In genomic region chr4:87121332-87122065, GRCh38 we compare ENCODE assay signal across 8 cellular contexts.
A peak's percentile ranks its signal among the peaks of the same experiment; 100 is the strongest.
DNase-seq lines count a peak whose midpoint lies in the region; ATAC-seq and TF ChIP-seq lines count a peak whose summit lies in the region.
"Had no signal": no experiment of that assay in that cellular context is flagged by ENCODE, and none has a peak within 500 bp of the region (broad histone marks: within the 10 kb centered on the region; RNA-seq: fewer than 3 reads in every experiment).

No MANE protein-coding gene starts in this region.

- DNase-seq in MG63 (peak; percentile 69), breast epithelium (ENCODE audit: low spot score in 2 of 2) (peak in 1 of 2 donors; percentile 64), iris pigment epithelial cell (ENCODE audit: low read depth) (peak; percentile 30), SIG-M5 (lab: John Stamatoyannopoulos, UW) (no peak), inferior parietal cortex (ENCODE audit: extremely low spot score) (no peak)
- DNase-seq: GDM1 had no signal

- H3K9me3 ChIP-seq in MG63: no peaks in the 10 kb centered on the region
- H3K9me3 ChIP-seq in breast epithelium: no peaks in the 10 kb centered on the region
- no peaks in the 10 kb centered on the region for H3K9me3 ChIP-seq in subcutaneous abdominal adipose tissue (ENCODE audit: control insufficient read depth in 5 of 5, low read length in 5 of 5)

- no peak for TF ChIP-seq CTCF in breast epithelium (IDR thresholded peaks at IDR 0.05)

- TF ChIP-seq POLR2A in breast epithelium (IDR thresholded peaks at IDR 0.05): no peak

- peak overlapping the region; percentile 76 to 82 for H3K27ac ChIP-seq in breast epithelium
- peak overlapping the region; percentile 84 for H3K27ac ChIP-seq in subcutaneous abdominal adipose tissue (ENCODE audit: low read depth, low read length)

- intact Hi-C loops in breast epithelium (cut with DNase I; ENCODE audit: low total_unique reads): loop anchor here (5.0 kb wide), 1 partner anchor 1389 kb away; no protein-coding TSS in a partner anchor

- no peak overlapping the region for H3K9ac ChIP-seq in subcutaneous abdominal adipose tissue (ENCODE audit: low read length in 5 of 5)

- ATAC-seq in GM21423 (IDR thresholded peaks at IDR 0.05; ENCODE audit: unreplicated experiment): no peak

- H3K36me3 ChIP-seq in MG63 (no peaks in the 10 kb centered on the region), breast epithelium (peaks cover 6% of the 10 kb centered on the region), subcutaneous abdominal adipose tissue (ENCODE audit: control insufficient read depth in 5 of 5, insufficient read depth in 5 of 5, low read length in 5 of 5) (peaks cover 12 to 50% (median 42%) of the 10 kb centered on the region in 5 donors)

- H3K27me3 ChIP-seq in MG63: no peaks in the 10 kb centered on the region
- no peaks in the 10 kb centered on the region for H3K27me3 ChIP-seq in breast epithelium
- no peaks in the 10 kb centered on the region for H3K27me3 ChIP-seq in subcutaneous abdominal adipose tissue (ENCODE audit: control insufficient read depth in 5 of 5, insufficient read depth in 4 of 5, low read length in 5 of 5)

- H3K4me3 ChIP-seq in MG63 (no peak overlapping the region), breast epithelium (peak overlapping the region in 2 of 3 donors; percentile 16 to 49), subcutaneous abdominal adipose tissue (ENCODE audit: low read depth in 1 of 5, low read length in 5 of 5) (no peak overlapping the region)

- H3K4me1 ChIP-seq in breast epithelium (peaks cover 0 to 7% of the 10 kb centered on the region in 2 donors), subcutaneous abdominal adipose tissue (ENCODE audit: control insufficient read depth in 5 of 5, insufficient read depth in 5 of 5, low read length in 5 of 5) (peaks cover 15 to 45% (median 36%) of the 10 kb centered on the region in 5 donors)

Comparison
In these comparisons a context has a peak if more than half of its experiments do, and no peak if none do; other contexts are left out.
1. DNase-seq: peak in MG63 (single experiment) and iris pigment epithelial cell (single experiment); none in SIG-M5 (single experiment) and inferior parietal cortex (single experiment).
2. H3K4me3 ChIP-seq: peak in breast epithelium (2 of 3); none in MG63 (single experiment) and subcutaneous abdominal adipose tissue (0 of 5).